In the genomic region with DNA sequence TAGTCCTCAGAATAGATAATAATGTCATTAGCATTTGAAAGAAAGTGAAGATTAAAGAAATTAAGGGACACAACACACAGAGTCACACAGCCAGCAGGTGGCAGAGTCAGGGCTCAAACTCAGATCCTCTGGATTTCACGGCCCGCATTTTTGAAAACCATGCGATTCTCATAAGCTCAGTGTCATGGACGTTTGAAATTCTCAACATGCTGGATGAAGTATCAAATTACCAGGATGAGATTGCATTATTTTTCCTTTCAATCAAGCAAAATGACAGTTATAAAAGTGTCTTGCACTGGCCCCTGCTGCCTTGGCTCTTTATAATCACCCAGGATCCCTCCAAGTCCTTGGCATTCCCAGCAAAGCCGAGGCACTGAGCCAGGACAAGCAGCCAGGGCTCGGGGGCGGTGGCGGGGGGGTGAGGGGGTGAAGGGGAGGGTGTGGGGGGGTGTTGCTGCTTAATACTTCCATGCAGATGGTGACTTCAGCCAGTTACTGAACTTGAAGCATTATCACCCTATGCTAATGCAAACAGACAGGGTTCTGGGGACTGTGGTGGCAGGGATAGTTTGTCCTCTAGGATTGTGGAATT, we compare ENCODE assay signal across 8 cellular contexts. TPM values are rescaled to one million over a fixed set of nuclear protein-coding genes. Genes with fewer than 3 reads are reported as not detected.
DNase-seq lines count a peak whose midpoint lies in the region; ATAC-seq and TF ChIP-seq lines count a peak whose summit lies in the region.

No MANE protein-coding gene starts in this region.

- WGBS in psoas muscle, 3 donors: 2 to 3% (median 3%) methylated on average over 8 of the region's 8 CpGs
- 4 to 6% methylated on average over 8 of the region's 8 CpGs for WGBS in aorta, 2 donors

- H3K4me3 ChIP-seq in psoas muscle (peak overlapping the region; percentile 34), aorta (ENCODE audit: low read length in 2 of 2) (no peak overlapping the region)

- peak; percentile 64 for TF ChIP-seq CTCF in psoas muscle (IDR thresholded peaks at IDR 0.05)

- intact Hi-C loops in psoas muscle (cut with DNase I) (loop anchor here in 1 of 2 donors (5.0 kb wide), 1 partner anchor 35 kb away; no protein-coding TSS in a partner anchor), aorta (cut with DNase I) (loop anchor here (2.0 to 10.0 kb wide), 3 partner anchors 123 to 757 kb away; no protein-coding TSS in a partner anchor)

- H3K27ac ChIP-seq in psoas muscle: peak overlapping the region; percentile 36
- no peak overlapping the region for H3K27ac ChIP-seq in aorta (ENCODE audit: low read depth in 1 of 2, low read length in 2 of 2)

- H3K4me1 ChIP-seq in psoas muscle (peaks cover 6% of the 10 kb centered on the region), aorta (ENCODE audit: control insufficient read depth in 1 of 2, insufficient read depth in 2 of 2, low read length in 2 of 2) (no peaks in the 10 kb centered on the region)

- H3K27me3 Mint-ChIP-seq in activated naive CD4-positive, alpha-beta T cell treated with anti-CD3 and anti-CD28 coated beads, Interleukin-2, amount 10 ng/mL, durations not matched to agents 7 days and 5 days: peaks cover 7% of the 10 kb centered on the region

- ATAC-seq in psoas muscle (peak; percentile 75 to 84 (median 80)), aorta (ENCODE audit: low FRiP score) (peak; percentile 90), GM21717 (IDR thresholded peaks at IDR 0.05; ENCODE audit: unreplicated experiment) (no peak)

- CTCF ChIA-PET in activated naive CD4-positive, alpha-beta T cell treated with anti-CD3 and anti-CD28 coated beads, Interleukin-2, amount 10 ng/mL, durations not matched to agents 7 days and 5 days (lab: Charles Lee): interaction anchor here (0.8 to 1.9 kb wide), 6 partner anchors 8 to 542 kb away, joined by 3 to 11 read pairs (median 3); no protein-coding TSS in a partner anchor

- H3K27me3 ChIP-seq in psoas muscle (ENCODE audit: insufficient read depth in 3 of 3, low read length in 2 of 3) (no peaks in the 10 kb centered on the region), aorta (ENCODE audit: control insufficient read depth in 1 of 2, insufficient read depth in 2 of 2, low read length in 1 of 2) (no peaks in the 10 kb centered on the region)

- DNase-seq in CD1c-positive myeloid dendritic cell (ENCODE audit: extremely low spot score): peak; percentile 55
- peak; percentile 55 for DNase-seq in HS-27A (ENCODE audit: low read depth)
- DNase-seq in SHP77 treated with DMSO at 0.1 percent for 48 hours (lab: John Stamatoyannopoulos, UW): peak; percentile 36
- peak; percentile 66 for DNase-seq in activated naive CD4-positive, alpha-beta T cell treated with anti-CD3 and anti-CD28 coated beads, Interleukin-2, amount 10 ng/mL, durations not matched to agents 7 days and 5 days
- peak; percentile 39 for DNase-seq in glomerular endothelial cell (ENCODE audit: extremely low read depth, low read depth, low spot score)
- peak; percentile 71 to 82 for DNase-seq in psoas muscle
- DNase-seq in aorta: peak; percentile 79 to 89

- H3K36me3 ChIP-seq in psoas muscle (ENCODE audit: insufficient read depth in 1 of 2, low read depth in 1 of 2) (no peaks in the 10 kb centered on the region), aorta (ENCODE audit: control insufficient read depth in 1 of 2, insufficient read depth in 2 of 2, low read length in 1 of 2) (no peaks in the 10 kb centered on the region)

- no peaks in the 10 kb centered on the region for H3K9me3 ChIP-seq in psoas muscle
- H3K9me3 ChIP-seq in aorta (ENCODE audit: control insufficient read depth, low read length): no peaks in the 10 kb centered on the region

- H3K4me1 Mint-ChIP-seq in activated naive CD4-positive, alpha-beta T cell treated with anti-CD3 and anti-CD28 coated beads, Interleukin-2, amount 10 ng/mL, durations not matched to agents 7 days and 5 days: peaks cover 2% of the 10 kb centered on the region

- H3K9me3 Mint-ChIP-seq in activated naive CD4-positive, alpha-beta T cell treated with anti-CD3 and anti-CD28 coated beads, Interleukin-2, amount 10 ng/mL, durations not matched to agents 7 days and 5 days: no peaks in the 10 kb centered on the region

- H3K4me3 Mint-ChIP-seq in activated naive CD4-positive, alpha-beta T cell treated with anti-CD3 and anti-CD28 coated beads, Interleukin-2, amount 10 ng/mL, durations not matched to agents 7 days and 5 days: no peak overlapping the region

- H3K27ac Mint-ChIP-seq in activated naive CD4-positive, alpha-beta T cell treated with anti-CD3 and anti-CD28 coated beads, Interleukin-2, amount 10 ng/mL, durations not matched to agents 7 days and 5 days: no peak overlapping the region

- no peaks in the 10 kb centered on the region for H3K36me3 Mint-ChIP-seq in activated naive CD4-positive, alpha-beta T cell treated with anti-CD3 and anti-CD28 coated beads, Interleukin-2, amount 10 ng/mL, durations not matched to agents 7 days and 5 days

RNA-seq across cellular contexts. Expression of gene BMERB1, which starts 6.6 kb away (rescaled TPM):
- 48.1 and 57.1 TPM in 2 replicates for total RNA-seq in glomerular endothelial cell
- total RNA-seq in psoas muscle: 100 to 1,000 TPM in 2 of 4 donors, 10 to 100 TPM in 2; 31.3 to 133 (median 84.6) TPM
- polyA plus RNA-seq in psoas muscle: 10 to 100 TPM; 26.6 to 83.8 (median 38.3) TPM
- total RNA-seq in aorta: 10 to 100 TPM; 71.1 TPM
- 10 to 100 TPM; 52.2 to 76.7 TPM for polyA plus RNA-seq in aorta

RNA-seq across cellular contexts. Expression of gene MPV17L, which starts 32.2 kb away (rescaled TPM):
- total RNA-seq in glomerular endothelial cell (0.53 and 2.6 TPM in 2 replicates), psoas muscle (10 to 100 TPM in 2 of 4 donors, 1 to 10 TPM in 2; 5.6 to 30.3 (median 16.1) TPM), aorta (1 to 10 TPM; 2.4 to 5.6 TPM)
- polyA plus RNA-seq in psoas muscle (1 to 10 TPM; 5.6 to 9.2 (median 6.3) TPM), aorta (1 to 10 TPM; 2.1 to 4.0 TPM)

RNA-seq across cellular contexts. Expression of gene NPIPA5, which starts 49.6 kb away (rescaled TPM):
- total RNA-seq in glomerular endothelial cell (4.8 and 10.2 TPM in 2 replicates), psoas muscle (10 to 100 TPM in 3 of 4 donors, 1 to 10 TPM in 1; 8.0 to 18.7 (median 11.0) TPM), aorta (10 to 100 TPM; 14.8 to 20.1 TPM)
- polyA plus RNA-seq in psoas muscle (10 to 100 TPM in 2 of 3 donors, 1 to 10 TPM in 1; 1.5 to 22.1 (median 16.0) TPM), aorta (10 to 100 TPM in 1 of 2 donors, 1 to 10 TPM in 1; 3.8 to 93.0 TPM)
